10 cellular contexts compared by ENCODE assay signal in genomic region chr13:73984949-73985691, GRCh38.
DNase-seq lines count a peak whose midpoint lies in the region; ATAC-seq, FAIRE-seq and TF ChIP-seq lines count a peak whose summit lies in the region.
"Had no signal": no experiment of that assay in that cellular context is flagged by ENCODE, and none has a peak within 500 bp of the region (broad histone marks: within the 10 kb centered on the region; RNA-seq: fewer than 3 reads in every experiment).

No MANE protein-coding gene starts in this region.

- ATAC-seq in heart right ventricle (peak in 5 of 8 donors; percentile 17 to 40 (median 19)), HG03159 (IDR thresholded peaks at IDR 0.05; ENCODE audit: unreplicated experiment) (no peak)

- WGBS in heart right ventricle, 2 donors, result 60 to 62% methylated on average over 11 of the region's 11 CpGs

- H3K27ac ChIP-seq in heart right ventricle, result peak overlapping the region in 1 of 10 donors; percentile 5
- H3K27ac ChIP-seq: VCaP had no signal

- no peak for TF ChIP-seq POLR2A in GM12891 (IDR thresholded peaks at IDR 0.05; ENCODE audit: low read depth, low read length)

- intact Hi-C loops in heart right ventricle (cut with DNase I), result no loop called here

- no peaks in the 10 kb centered on the region for H3K36me3 ChIP-seq in heart right ventricle

- FAIRE-seq in GM12891 (lab: Jason Lieb, UNC), result no peak

- peaks cover 2 to 72% (median 45%) of the 10 kb centered on the region in 9 donors for H3K4me1 ChIP-seq in heart right ventricle

- DNase-seq in NCI-H2227 (lab: John Stamatoyannopoulos, UW; ENCODE audit: unreplicated experiment) (peak; percentile 89), heart right ventricle (peak in 1 of 2 donors; percentile 29), GM19238 (ENCODE audit: insufficient read length, low spot score) (no peak), DMS153 (lab: John Stamatoyannopoulos, UW) (no peak), GM12891 (ENCODE audit: insufficient read length, low spot score) (no peak)
- DNase-seq in activated CD8-positive, alpha-beta memory T cell treated with anti-CD3 and anti-CD28 coated beads for 1 hour (ENCODE audit: extremely low read depth in 1 of 2, low read depth in 1 of 2), result peak; percentile 30 to 71
- peak; percentile 24 for DNase-seq in stimulated activated CD8-positive, alpha-beta memory T cell treated with anti-CD3 and anti-CD28 coated beads, Interleukin-12 subunit alpha, Interleukin-12 subunit beta, amount 100 ng/mL, for 24 hours (ENCODE audit: extremely low read depth)
- DNase-seq: GOT3 had no signal

- H3K9me3 ChIP-seq in heart right ventricle, result peaks cover 0 to 6% (median 0%) of the 10 kb centered on the region in 11 donors

- no peak for TF ChIP-seq CTCF in heart right ventricle (IDR thresholded peaks at IDR 0.05)

- no peaks in the 10 kb centered on the region for H3K27me3 ChIP-seq in heart right ventricle

- no peak overlapping the region for H3K4me3 ChIP-seq in heart right ventricle

TF ChIP-seq in GM12891, 5 proteins besides CTCF, POLR2A, EP300 and RAD21:
- TF ChIP-seq PAX5 (IDR thresholded peaks at IDR 0.05; ENCODE audit: insufficient read depth, low read length, severe bottlenecking) (no peak), SPI1 (IDR thresholded peaks at IDR 0.05; ENCODE audit: low read depth, low read length) (no peak), POLR2AphosphoS5 (IDR thresholded peaks at IDR 0.05; ENCODE audit: low read depth, low read length) (no peak), POU2F2 (IDR thresholded peaks at IDR 0.05; ENCODE audit: low read depth, low read length) (no peak), TAF1 (IDR thresholded peaks at IDR 0.05; ENCODE audit: low read depth, low read length) (no peak)

Comparison
In these comparisons a context has a peak if more than half of its experiments do, and no peak if none do; other contexts are left out.
1. DNase-seq: peak in NCI-H2227 (single experiment), activated CD8-positive, alpha-beta memory T cell treated with anti-CD3 and anti-CD28 coated beads for 1 hour (2 of 2) and stimulated activated CD8-positive, alpha-beta memory T cell treated with anti-CD3 and anti-CD28 coated beads, Interleukin-12 subunit alpha, Interleukin-12 subunit beta, amount 100 ng/mL, for 24 hours (single experiment); none in GM19238 (single experiment), DMS153 (single experiment) and GM12891 (single experiment).